Comparison of ENCODE assay signal across 17 cellular contexts in the genomic region with DNA sequence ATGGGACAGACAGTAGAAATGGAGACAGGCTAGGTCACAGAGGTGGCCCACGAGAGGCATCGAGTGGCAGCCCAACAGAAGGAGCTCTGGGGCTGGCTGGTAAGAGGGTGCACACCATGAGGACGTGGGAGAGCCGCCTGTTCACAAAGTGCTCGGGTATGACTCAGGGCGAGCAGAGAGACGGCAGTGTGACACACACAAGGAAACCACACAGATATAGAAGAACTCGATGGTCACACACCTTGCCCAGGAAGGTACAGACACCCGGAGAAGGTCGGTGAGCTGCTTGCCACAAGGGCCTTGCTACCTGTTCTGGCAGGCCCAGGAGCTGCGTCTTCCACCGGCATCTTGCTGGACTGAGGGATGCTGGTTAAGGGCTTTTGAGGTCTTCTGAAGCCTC. TPM values are rescaled to one million over a fixed set of nuclear protein-coding genes. Genes with fewer than 3 reads are reported as not detected.
DNase-seq lines count a peak whose midpoint lies in the region; ATAC-seq and TF ChIP-seq lines count a peak whose summit lies in the region.
"Had no signal": no experiment of that assay in that cellular context is flagged by ENCODE, and none has a peak within 500 bp of the region (broad histone marks: within the 10 kb centered on the region; RNA-seq: fewer than 3 reads in every experiment).

No MANE protein-coding gene starts in this region.

- no peak for TF ChIP-seq CTCF in RWPE1 (conservative IDR thresholded peaks at IDR 0.05; ENCODE audit: low read depth)

- no peaks in the 10 kb centered on the region for H3K4me1 Mint-ChIP-seq in activated T-cell treated with anti-CD3 and anti-CD28 coated beads, Interleukin-2, amount 50 U/mL, for 4 hours (ENCODE audit: low read depth)

- peak overlapping the region; percentile 34 for H3K27ac ChIP-seq in RWPE1
- H3K27ac ChIP-seq: parathyroid adenoma had no signal

- peaks cover 2% of the 10 kb centered on the region for H3K27me3 Mint-ChIP-seq in activated T-cell treated with anti-CD3 and anti-CD28 coated beads, Interleukin-2, amount 50 U/mL, for 4 hours (ENCODE audit: low read depth)
- H3K27me3 Mint-ChIP-seq: CD4-positive, alpha-beta T cell had no signal

- no peaks in the 10 kb centered on the region for H3K36me3 Mint-ChIP-seq in activated T-cell treated with anti-CD3 and anti-CD28 coated beads, Interleukin-2, amount 50 U/mL, for 4 hours (ENCODE audit: insufficient read depth)
- H3K36me3 Mint-ChIP-seq: naive B cell had no signal

- POLR2A ChIA-PET in RWPE1 (lab: Yijun Ruan, JAX; ENCODE audit: low non-redundant PET): no interaction called here
- POLR2A ChIA-PET in HEK293T (lab: Yijun Ruan, JAX): no interaction called here

- no peak for DNase-seq in activated T-cell treated with anti-CD3 and anti-CD28 coated beads, Interleukin-2, amount 50 U/mL, for 4 hours
- DNase-seq in activated T-cell treated with anti-CD3 and anti-CD28 coated beads for 4 hours: no peak
- DNase-seq in RWPE1 (ENCODE audit: low spot score): peak; percentile 62
- peak; percentile 5 for DNase-seq in stimulated activated naive CD8-positive, alpha-beta T cell treated with anti-CD3 and anti-CD28 coated beads, Interleukin-15, Interleukin-2, amounts not matched to agents 100 U/mL and 50 U/mL, for 24 hours
- DNase-seq in HEK293T (ENCODE audit: extremely low spot score): no peak
- DNase-seq: CD4-positive, alpha-beta T cell; Kasumi-1; naive B cell; NCI-H1694; SHP77; small intestine; stimulated activated naive CD4-positive, alpha-beta T cell treated with Interleukin-2 at 50 U/mL for 16 hours had no signal

- no peak overlapping the region for H3K4me3 Mint-ChIP-seq in activated T-cell treated with anti-CD3 and anti-CD28 coated beads, Interleukin-2, amount 50 U/mL, for 4 hours
- H3K4me3 Mint-ChIP-seq: CD4-positive, alpha-beta T cell; naive B cell had no signal

- CTCF ChIA-PET in RWPE1 (lab: Yijun Ruan, JAX): no interaction called here
- CTCF ChIA-PET in HEK293T (lab: Yijun Ruan, JAX): interaction anchor here (1.0 kb wide), 1 partner anchor 715 kb away, joined by 3 read pairs; no protein-coding TSS in a partner anchor

- no peaks in the 10 kb centered on the region for H3K9me3 Mint-ChIP-seq in activated T-cell treated with anti-CD3 and anti-CD28 coated beads, Interleukin-2, amount 50 U/mL, for 4 hours
- H3K9me3 Mint-ChIP-seq: CD4-positive, alpha-beta T cell; naive B cell had no signal

- peak; percentile 10 to 43 for ATAC-seq in activated T-cell treated with anti-CD3 and anti-CD28 coated beads, Interleukin-2, amount 50 U/mL, for 4 hours
- ATAC-seq in esophagus mucosa: peak; percentile 84
- ATAC-seq in stimulated activated naive CD8-positive, alpha-beta T cell treated with anti-CD3 and anti-CD28 coated beads, Interleukin-15, Interleukin-2, amounts not matched to agents 100 U/mL and 50 U/mL, for 24 hours: peak; percentile 73
- no peak for ATAC-seq in HG02678 (IDR thresholded peaks at IDR 0.05; ENCODE audit: unreplicated experiment)
- ATAC-seq in GM18868 (IDR thresholded peaks at IDR 0.05; ENCODE audit: unreplicated experiment): no peak

TF ChIP-seq in HEK293T, 16 proteins besides CTCF, POLR2A, EP300 and RAD21:
- TF ChIP-seq LEF1 (IDR thresholded peaks at IDR 0.05; ENCODE audit: borderline replicate concordance) (no peak), ZNF384 (IDR thresholded peaks at IDR 0.05) (no peak), ELF4 (IDR thresholded peaks at IDR 0.05) (no peak), NFRKB (IDR thresholded peaks at IDR 0.05) (no peak), SUZ12 (IDR thresholded peaks at IDR 0.05) (no peak), HDGF (IDR thresholded peaks at IDR 0.05; ENCODE audit: borderline replicate concordance) (no peak), CTBP1 (IDR thresholded peaks at IDR 0.05; ENCODE audit: borderline replicate concordance) (no peak), FOXK2 (IDR thresholded peaks at IDR 0.05) (no peak), TARDBP (IDR thresholded peaks at IDR 0.05) (no peak)
TF ChIP-seq in HEK293T: peak in this region for 0.

RNA-seq across cellular contexts. Expression of gene CA12, which starts 50.2 kb away (rescaled TPM):
- under 1 TPM; 0.08 to 0.15 (median 0.14) TPM for total RNA-seq in activated T-cell treated with anti-CD3 and anti-CD28 coated beads, Interleukin-2, amount 50 U/mL, for 4 hours
- total RNA-seq in esophagus mucosa: 138 TPM
- total RNA-seq: CD4-positive, alpha-beta T cell; T-helper 2 cell treated with Interferon-gamma antibody and Interleukin-4, amounts not matched to agents 100 ng/mL and 5 ng/mL, for 36 hours had no signal

RNA-seq across cellular contexts. Expression of gene APH1B, which starts 54.1 kb away (rescaled TPM):
- 1 to 10 TPM; 1.9 to 4.2 (median 3.7) TPM for total RNA-seq in activated T-cell treated with anti-CD3 and anti-CD28 coated beads, Interleukin-2, amount 50 U/mL, for 4 hours
- total RNA-seq in esophagus mucosa: 3.5 TPM

Comparison
In these comparisons a context has a peak if more than half of its experiments do, and no peak if none do; other contexts are left out.
1. ATAC-seq: peak in activated T-cell treated with anti-CD3 and anti-CD28 coated beads, Interleukin-2, amount 50 U/mL, for 4 hours (2 of 2), esophagus mucosa (single experiment) and stimulated activated naive CD8-positive, alpha-beta T cell treated with anti-CD3 and anti-CD28 coated beads, Interleukin-15, Interleukin-2, amounts not matched to agents 100 U/mL and 50 U/mL, for 24 hours (single experiment); none in HG02678 (single experiment) and GM18868 (single experiment).
2. DNase-seq: peak in RWPE1 (single experiment) and stimulated activated naive CD8-positive, alpha-beta T cell treated with anti-CD3 and anti-CD28 coated beads, Interleukin-15, Interleukin-2, amounts not matched to agents 100 U/mL and 50 U/mL, for 24 hours (single experiment); none in activated T-cell treated with anti-CD3 and anti-CD28 coated beads, Interleukin-2, amount 50 U/mL, for 4 hours (single experiment), activated T-cell treated with anti-CD3 and anti-CD28 coated beads for 4 hours (single experiment) and HEK293T (single experiment).
3. RNA of gene CA12, which starts 50.2 kb away (total RNA-seq): 138 TPM in esophagus mucosa (single experiment); 0.08 to 0.15 TPM in activated T-cell treated with anti-CD3 and anti-CD28 coated beads, Interleukin-2, amount 50 U/mL, for 4 hours; every median in the first group is over 100 times any median in the second.